8 cellular contexts compared by ENCODE assay signal in genomic region chr17:4142107-4142900, GRCh38. TPM values are rescaled to one million over a fixed set of nuclear protein-coding genes. Genes with fewer than 3 reads are reported as not detected.
A peak's percentile ranks its signal among the peaks of the same experiment; 100 is the strongest.
DNase-seq lines count a peak whose midpoint lies in the region; ATAC-seq and TF ChIP-seq lines count a peak whose summit lies in the region.

No MANE protein-coding gene starts in this region.

- H3K27me3 Mint-ChIP-seq in mesothelial cell of epicardium (ENCODE audit: low read depth), result no peaks in the 10 kb centered on the region
- no peaks in the 10 kb centered on the region for H3K27me3 Mint-ChIP-seq in stimulated activated naive CD8-positive, alpha-beta T cell treated with anti-CD3 and anti-CD28 coated beads, Interleukin-15, amount 100 ng/mL, for 72 hours

- H3K36me3 Mint-ChIP-seq in mesothelial cell of epicardium, result no peaks in the 10 kb centered on the region

- peaks cover 9% of the 10 kb centered on the region for H3K4me1 ChIP-seq in ectodermal cell (ENCODE audit: control insufficient read depth, insufficient read depth, low read length)

- TF ChIP-seq CTCF in VCaP (conservative IDR thresholded peaks at IDR 0.05) (no peak), mesothelial cell of epicardium (IDR thresholded peaks at IDR 0.05; ENCODE audit: unreplicated experiment) (no peak)

- intact Hi-C loops in Right ventricle myocardium inferior (cut with DNase I) (no loop called here), cardiac septum (cut with DNase I) (loop anchor here (5.0 kb wide), 1 partner anchor 225 kb away; the partner anchor contains the start of gene UBE2G1)

- H3K9me3 ChIP-seq in ectodermal cell (ENCODE audit: control insufficient read depth, low read length), result no peaks in the 10 kb centered on the region

- peak; percentile 70 for DNase-seq in Right ventricle myocardium inferior (ENCODE audit: missing footprints)
- no peak for DNase-seq in cardiac septum (ENCODE audit: low spot score)
- peak; percentile 32 to 62 for DNase-seq in mesothelial cell of epicardium (ENCODE audit: low spot score in 2 of 2, unreplicated experiment in 2 of 2)
- no peak for DNase-seq in stimulated activated naive CD8-positive, alpha-beta T cell treated with anti-CD3 and anti-CD28 coated beads, Interleukin-15, amount 100 ng/mL, for 72 hours
- no peak for DNase-seq in COLO829 (ENCODE audit: low spot score)

- H3K27ac Mint-ChIP-seq in mesothelial cell of epicardium, result peak overlapping the region; percentile 89
- peak overlapping the region; percentile 55 to 100 for H3K27ac Mint-ChIP-seq in stimulated activated naive CD8-positive, alpha-beta T cell treated with anti-CD3 and anti-CD28 coated beads, Interleukin-15, amount 100 ng/mL, for 72 hours

- no peaks in the 10 kb centered on the region for H3K9me3 Mint-ChIP-seq in mesothelial cell of epicardium
- H3K9me3 Mint-ChIP-seq in stimulated activated naive CD8-positive, alpha-beta T cell treated with anti-CD3 and anti-CD28 coated beads, Interleukin-15, amount 100 ng/mL, for 72 hours, result no peaks in the 10 kb centered on the region

- 6 to 7% methylated on average over 56 of the region's 56 CpGs for WGBS in ectodermal cell, 2 experiments

- H3K27me3 ChIP-seq in ectodermal cell (ENCODE audit: control insufficient read depth, insufficient read depth, low read length, poor library complexity, severe bottlenecking), result no peaks in the 10 kb centered on the region

- H3K4me1 Mint-ChIP-seq in mesothelial cell of epicardium, result peaks cover 18% of the 10 kb centered on the region
- H3K4me1 Mint-ChIP-seq in stimulated activated naive CD8-positive, alpha-beta T cell treated with anti-CD3 and anti-CD28 coated beads, Interleukin-15, amount 100 ng/mL, for 72 hours, result peaks cover 48% of the 10 kb centered on the region

- peak overlapping the region; percentile 89 for H3K4me3 ChIP-seq in ectodermal cell (ENCODE audit: insufficient read depth, low read depth, low read length)

- no peaks in the 10 kb centered on the region for H3K36me3 ChIP-seq in ectodermal cell (ENCODE audit: control insufficient read depth, insufficient read depth, low read length)

- peak overlapping the region; percentile 99 for H3K27ac ChIP-seq in VCaP
- H3K27ac ChIP-seq in ectodermal cell (ENCODE audit: insufficient read depth, low read depth, low read length, poor library complexity, severe bottlenecking), result no peak overlapping the region

- H3K4me3 Mint-ChIP-seq in mesothelial cell of epicardium, result peak overlapping the region; percentile 99
- H3K4me3 Mint-ChIP-seq in stimulated activated naive CD8-positive, alpha-beta T cell treated with anti-CD3 and anti-CD28 coated beads, Interleukin-15, amount 100 ng/mL, for 72 hours, result peak overlapping the region; percentile 95 to 97

- no peak for ATAC-seq in Right ventricle myocardium inferior
- peak; percentile 10 for ATAC-seq in HG03159 (IDR thresholded peaks at IDR 0.05; ENCODE audit: unreplicated experiment)
- ATAC-seq in stimulated activated naive CD8-positive, alpha-beta T cell treated with anti-CD3 and anti-CD28 coated beads, Interleukin-15, amount 100 ng/mL, for 72 hours, result peak; percentile 10

RNA-seq across cellular contexts. Expression of gene ZZEF1, which starts 0.5 kb away (rescaled TPM):
- total RNA-seq in Right ventricle myocardium inferior (30.4 TPM), cardiac septum (36.9 TPM), mesothelial cell of epicardium (42.2 to 45.9 TPM (median 44.1 TPM) in 3 replicates)
- polyA plus RNA-seq in ectodermal cell (2013, experiment 1 of 4), result 12.2 TPM
- polyA plus RNA-seq in ectodermal cell (2013, experiment 2 of 4), result 13.6 TPM
- 10.9 TPM for polyA plus RNA-seq in ectodermal cell (2013, experiment 3 of 4)
- polyA plus RNA-seq in ectodermal cell (2013, experiment 4 of 4), result 12.0 TPM

RNA-seq across cellular contexts. Expression of gene CYB5D2, which starts 0.7 kb away (rescaled TPM):
- total RNA-seq in Right ventricle myocardium inferior, result 7.5 TPM
- 11.1 TPM for total RNA-seq in cardiac septum
- 21.0 TPM for polyA plus RNA-seq in ectodermal cell (2013, experiment 1 of 4)
- polyA plus RNA-seq in ectodermal cell (2013, experiment 2 of 4), result 22.1 TPM
- polyA plus RNA-seq in ectodermal cell (2013, experiment 3 of 4), result 16.3 TPM
- polyA plus RNA-seq in ectodermal cell (2013, experiment 4 of 4), result 19.1 TPM
- 13.6 to 15.9 TPM (median 14.9 TPM) in 3 replicates for total RNA-seq in mesothelial cell of epicardium

Comparison
In these comparisons a context has a peak if more than half of its experiments do, and no peak if none do; other contexts are left out.
1. DNase-seq: peak in Right ventricle myocardium inferior (single experiment) and mesothelial cell of epicardium (2 of 2); none in cardiac septum (single experiment), stimulated activated naive CD8-positive, alpha-beta T cell treated with anti-CD3 and anti-CD28 coated beads, Interleukin-15, amount 100 ng/mL, for 72 hours (0 of 2) and COLO829 (single experiment).